1 cellular context compared by ENCODE assay signal in genomic region chr2:128372621-128373341, GRCh38.
TF ChIP-seq lines count a peak whose summit lies in the region.

No MANE protein-coding gene starts in this region.

TF ChIP-seq in HepG2, 621 proteins besides CTCF, POLR2A, EP300 and RAD21:
- TF ChIP-seq MNT (IDR thresholded peaks at IDR 0.05): 0 out of 2 replicates have a peak, but pooled peaks have one; percentile 31
- TF ChIP-seq ZBTB42 (CRISPR knock-in tag; IDR thresholded peaks at IDR 0.05): no peak
